ENCODE assay signal across 33 cellular contexts in the genomic region with DNA sequence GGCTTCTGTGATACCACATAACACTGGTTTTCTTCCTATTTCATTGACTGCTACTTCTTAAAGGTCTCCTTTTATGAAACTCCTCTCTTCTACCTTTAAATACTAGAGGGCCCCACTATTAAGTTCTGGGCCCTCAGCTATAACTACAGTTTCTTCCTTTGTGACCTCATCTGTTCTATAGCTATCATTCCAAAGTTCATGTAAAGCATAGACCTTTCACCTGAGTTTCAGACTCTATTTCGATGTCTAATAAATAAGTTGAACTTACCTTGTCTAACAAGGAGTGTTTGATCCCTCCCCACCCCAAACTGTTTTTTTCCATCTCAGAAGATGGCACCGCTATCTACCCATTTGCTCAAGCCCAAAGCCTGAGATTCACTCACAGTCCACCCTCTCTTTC. TPM values are rescaled to one million over a fixed set of nuclear protein-coding genes. Genes with fewer than 3 reads are reported as not detected.
"Had no signal": no experiment of that assay in that cellular context is flagged by ENCODE, and none has a peak within 500 bp of the region (broad histone marks: within the 10 kb centered on the region; RNA-seq: fewer than 3 reads in every experiment).

No MANE protein-coding gene starts in this region.

- H3K27me3 ChIP-seq: brain microvascular endothelial cell, dorsolateral prefrontal cortex had no signal

- H3K4me3 Mint-ChIP-seq: activated B cell treated with CpG ODN at 0.5 μM for 24 hours; activated CD8-positive, alpha-beta T cell treated with anti-CD3 and anti-CD28 coated beads for 36 hours; activated naive CD8-positive, alpha-beta T cell; central memory CD8-positive, alpha-beta T cell; dendritic cell treated with granulocyte-macrophage colony-stimulating factor and Interleukin-4, amounts not matched to agents 40 ng/mL and 50 ng/mL, for 4 days; endodermal cell; T-cell; T-helper 1 cell treated with Interleukin-12 subunit alpha and Interleukin-12 subunit beta and Interleukin-4 antibody, amounts not matched to agents 30 μg/mL and 1 μg/mL, for 36 hours; T-helper 2 cell treated with Interferon-gamma antibody and Interleukin-4, amounts not matched to agents 5 μg/mL and 100 μg/mL, for 36 hours had no signal

- H3K4me1 Mint-ChIP-seq: activated B cell treated with CpG ODN at 0.5 μM for 24 hours; central memory CD8-positive, alpha-beta T cell; endodermal cell; T-cell had no signal

- H3K27me3 Mint-ChIP-seq: activated B cell treated with CpG ODN at 0.5 μM for 24 hours; activated CD8-positive, alpha-beta T cell treated with anti-CD3 and anti-CD28 coated beads for 36 hours; activated naive CD8-positive, alpha-beta T cell; central memory CD8-positive, alpha-beta T cell; dendritic cell treated with granulocyte-macrophage colony-stimulating factor and Interleukin-4, amounts not matched to agents 40 ng/mL and 50 ng/mL, for 4 days; T-cell had no signal

- H3K27ac Mint-ChIP-seq: activated B cell treated with CpG ODN at 0.5 μM for 24 hours; activated CD8-positive, alpha-beta T cell treated with anti-CD3 and anti-CD28 coated beads for 36 hours; activated naive CD8-positive, alpha-beta T cell; dendritic cell treated with granulocyte-macrophage colony-stimulating factor and Interleukin-4, amounts not matched to agents 40 ng/mL and 50 ng/mL, for 4 days; endodermal cell; T-cell; T-helper 1 cell treated with Interleukin-12 subunit alpha and Interleukin-12 subunit beta and Interleukin-4 antibody, amounts not matched to agents 30 μg/mL and 1 μg/mL, for 36 hours; T-helper 2 cell treated with Interferon-gamma antibody and Interleukin-4, amounts not matched to agents 5 μg/mL and 100 μg/mL, for 36 hours had no signal

- DNase-seq: activated B cell treated with CpG ODN at 0.5 μM for 24 hours; activated CD4-positive, alpha-beta T cell treated with anti-CD3 and anti-CD28 coated beads for 48 hours; activated CD4-positive, alpha-beta T cell treated with anti-CD3 and anti-CD28 coated beads, Interleukin-2, amount 50 U/mL, for 1 hour; activated CD4-positive, alpha-beta T cell treated with anti-CD3 and anti-CD28 coated beads, Interleukin-2, amount 50 U/mL, for 48 hours; activated CD8-positive, alpha-beta memory T cell treated with anti-CD3 and anti-CD28 coated beads for 24 hours; activated CD8-positive, alpha-beta T cell treated with anti-CD3 and anti-CD28 coated beads for 36 hours; activated effector memory CD4-positive, alpha-beta T cell treated with Interleukin-2 at 50 U/mL for 16 hours; activated gamma-delta T cell treated with Interleukin-2 at 50 U/mL for 16 hours; activated naive CD4-positive, alpha-beta T cell treated with anti-CD3 and anti-CD28 coated beads, Interleukin-2, amount 50 U/mL, for 16 hours; activated naive CD4-positive, alpha-beta T cell treated with Interleukin-2 at 50 U/mL for 16 hours; activated T-cell treated with anti-CD3 and anti-CD28 coated beads, Interleukin-2, amount 50 U/mL, for 48 hours; amniotic stem cell; anterior cingulate cortex; brain microvascular endothelial cell; dorsolateral prefrontal cortex; effector memory CD4-positive, alpha-beta T cell; endodermal cell; foreskin fibroblast; SW 1271; T-cell; T1000; WERI-Rb-1 had no signal

- H3K27ac ChIP-seq: brain microvascular endothelial cell, coronary artery, dorsolateral prefrontal cortex, WERI-Rb-1 had no signal

- ATAC-seq: activated CD4-positive, CD25-positive, alpha-beta regulatory T cell treated with anti-CD3 and anti-CD28 coated beads, Interleukin-2, amount 50 U/mL, for 24 hours; activated CD8-positive, alpha-beta T cell treated with anti-CD3 and anti-CD28 coated beads for 36 hours; esophagus mucosa; T-cell had no signal

- FAIRE-seq: astrocyte, frontal cortex had no signal

- H3K9me3 Mint-ChIP-seq: activated B cell treated with CpG ODN at 0.5 μM for 24 hours; activated CD8-positive, alpha-beta T cell treated with anti-CD3 and anti-CD28 coated beads for 36 hours; central memory CD8-positive, alpha-beta T cell; dendritic cell treated with granulocyte-macrophage colony-stimulating factor and Interleukin-4, amounts not matched to agents 40 ng/mL and 50 ng/mL, for 4 days; endodermal cell; T-cell; T-helper 1 cell treated with Interleukin-12 subunit alpha and Interleukin-12 subunit beta and Interleukin-4 antibody, amounts not matched to agents 30 μg/mL and 1 μg/mL, for 36 hours; T-helper 2 cell treated with Interferon-gamma antibody and Interleukin-4, amounts not matched to agents 5 μg/mL and 100 μg/mL, for 36 hours had no signal

- H3K4me3 ChIP-seq: coronary artery, dorsolateral prefrontal cortex had no signal

RNA-seq across cellular contexts. Expression of gene DNAJB13, which starts 38.8 kb away (rescaled TPM):
- total RNA-seq: activated B cell treated with CpG ODN at 0.5 μM for 24 hours, cardiac septum, esophagus mucosa, frontal cortex had no signal
